ENCODE assay signal across 2 cellular contexts in genomic region chr10:133035952-133036351, GRCh38.
A peak's percentile ranks its signal among the peaks of the same experiment; 100 is the strongest.
TF ChIP-seq lines count a peak whose summit lies in the region.

No MANE protein-coding gene starts in this region.

TF ChIP-seq in HEK293, 187 proteins besides CTCF, POLR2A, EP300 and RAD21:
- TF ChIP-seq ZNF596 (tag by site-specific recombination; IDR thresholded peaks at IDR 0.05) (no peak), ZBTB8A (tag by site-specific recombination; IDR thresholded peaks at IDR 0.05) (no peak), ZNF530 (tag by site-specific recombination; IDR thresholded peaks at IDR 0.05; ENCODE audit: low read depth) (no peak), ZNF571 (tag by site-specific recombination; IDR thresholded peaks at IDR 0.05) (no peak), GLIS1 (tag by site-specific recombination; IDR thresholded peaks at IDR 0.05) (peak; percentile 10), GFI1B (tag by site-specific recombination; IDR thresholded peaks at IDR 0.05) (no peak), INSM2 (tag by site-specific recombination; IDR thresholded peaks at IDR 0.05) (no peak), ZBTB48 (tag by site-specific recombination; IDR thresholded peaks at IDR 0.05) (no peak)

TF ChIP-seq in H1, 55 proteins besides CTCF, POLR2A, EP300 and RAD21:
- TF ChIP-seq SIRT6 (IDR thresholded peaks at IDR 0.05; ENCODE audit: low read length) (no peak), SRF (IDR thresholded peaks at IDR 0.05; ENCODE audit: low read depth, low read length) (no peak), CHD2 (IDR thresholded peaks at IDR 0.05; ENCODE audit: low read length) (no peak), CBX5 (IDR thresholded peaks at IDR 0.05; ENCODE audit: low read depth, low read length) (no peak), SAP30 (IDR thresholded peaks at IDR 0.05; ENCODE audit: insufficient read depth, insufficient replicate concordance, low read length) (no peak), ZNF274 (IDR thresholded peaks at IDR 0.05; ENCODE audit: borderline replicate concordance, extremely low read depth, low read length) (no peak), HDAC2 (IDR thresholded peaks at IDR 0.05; ENCODE audit: borderline replicate concordance in 1 of 2, low read depth in 2 of 2, low read length in 2 of 2) (no peak), RFX5 (IDR thresholded peaks at IDR 0.05; ENCODE audit: borderline replicate concordance, low read depth, low read length) (no peak), EZH2 (IDR thresholded peaks at IDR 0.05; ENCODE audit: low read depth, low read length, severe bottlenecking) (no peak)
